In the genomic region with DNA sequence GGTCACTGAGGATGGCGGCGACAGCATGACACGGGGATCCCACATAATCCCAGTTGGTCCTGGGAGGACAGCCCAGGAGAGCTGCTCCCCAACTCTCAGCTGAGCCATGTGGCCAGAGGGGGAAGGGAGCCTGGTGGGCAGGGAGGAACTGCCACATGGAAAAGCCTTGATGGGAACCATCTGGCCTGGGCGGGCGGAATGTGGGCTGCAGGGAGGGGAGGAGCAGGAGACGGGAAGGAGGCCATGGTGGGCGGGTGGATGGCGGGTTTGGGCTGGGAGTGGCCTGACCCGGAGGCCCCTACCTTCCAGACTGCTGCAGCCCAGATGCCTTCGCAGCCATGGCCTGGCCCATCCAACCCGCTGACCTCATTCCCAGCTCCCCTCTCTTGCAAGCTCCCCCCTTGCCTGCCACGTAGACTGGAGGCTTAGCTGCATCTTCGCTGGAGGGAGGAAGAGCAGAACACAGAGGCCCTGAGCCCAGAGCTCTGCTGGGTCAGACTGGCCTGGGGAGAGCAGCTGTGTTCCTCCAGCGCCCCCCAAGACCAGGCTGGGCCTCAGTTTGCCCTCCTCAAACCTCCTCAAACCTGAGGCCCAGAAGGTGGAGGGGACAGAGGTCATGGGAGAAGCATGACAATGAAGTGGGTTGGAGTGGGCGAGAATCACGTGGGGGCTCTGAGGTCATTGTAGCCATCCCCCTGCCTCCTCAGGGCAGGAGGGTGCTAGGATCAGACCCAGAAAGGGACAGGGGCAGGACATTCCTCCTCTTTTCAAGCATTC, we compare ENCODE assay signal across 8 cellular contexts. TPM values are rescaled to one million over a fixed set of nuclear protein-coding genes. Genes with fewer than 3 reads are reported as not detected.
A peak's percentile ranks its signal among the peaks of the same experiment; 100 is the strongest.
DNase-seq lines count a peak whose midpoint lies in the region; ATAC-seq and TF ChIP-seq lines count a peak whose summit lies in the region.

No MANE protein-coding gene starts in this region.

- no peaks in the 10 kb centered on the region for H3K9me3 ChIP-seq in ascending aorta
- no peaks in the 10 kb centered on the region for H3K9me3 ChIP-seq in spleen

- H3K36me3 ChIP-seq in ascending aorta (no peaks in the 10 kb centered on the region), spleen (no peaks in the 10 kb centered on the region)

- no peak for TF ChIP-seq CTCF in ascending aorta (IDR thresholded peaks at IDR 0.05)
- no peak for TF ChIP-seq CTCF in spleen (IDR thresholded peaks at IDR 0.05 in 8 of 11, conservative IDR thresholded peaks at IDR 0.05 in 3 of 11)

- no peak for TF ChIP-seq POLR2A in spleen (IDR thresholded peaks at IDR 0.05)

- ATAC-seq in HG03354 (IDR thresholded peaks at IDR 0.05; ENCODE audit: poor library complexity, severe bottlenecking, unreplicated experiment): no peak
- no peak for ATAC-seq in GM21737 (IDR thresholded peaks at IDR 0.05; ENCODE audit: unreplicated experiment)

- DNase-seq in H4 (ENCODE audit: low spot score): peak; percentile 99
- peak; percentile 74 to 95 for DNase-seq in ascending aorta (ENCODE audit: low spot score in 2 of 2)
- peak; percentile 85 for DNase-seq in iPS-NIHi7 (ENCODE audit: extremely low spot score)
- DNase-seq in spleen: no peak
- DNase-seq in stimulated activated naive CD4-positive, alpha-beta T cell (lab: John Stamatoyannopoulos, UW): no peak
- no peak for DNase-seq in NAMALWA (ENCODE audit: low spot score)

- H3K27ac ChIP-seq in ascending aorta (peak overlapping the region; percentile 95 to 96), spleen (peak overlapping the region in 7 of 8 donors; percentile 54 to 78 (median 72))

- WGBS in spleen, 5 donors: 62 to 81% (median 66%) methylated on average over 14 to 16 of the region's 16 CpGs

- H3K4me1 ChIP-seq in ascending aorta (peaks cover 20 to 38% of the 10 kb centered on the region in 2 donors), spleen (peaks cover 0 to 74% (median 15%) of the 10 kb centered on the region in 6 donors)

- intact Hi-C loops in ascending aorta (cut with DNase I): loop anchor here (1.0 kb wide), 1 partner anchor 10 kb away; no protein-coding TSS in a partner anchor
- intact Hi-C loops in spleen (cut with DNase I; ENCODE audit: low total_unique reads): no loop called here

- H3K4me3 ChIP-seq in ascending aorta (peak overlapping the region in 1 of 2 donors; percentile 46), spleen (no peak overlapping the region)

- H3K27me3 ChIP-seq in ascending aorta (no peaks in the 10 kb centered on the region), spleen (replicated peaks in 1 of 7) (peaks cover 0 to 79% (median 4%) of the 10 kb centered on the region in 7 donors)

RNA-seq across cellular contexts. Expression of a gene that starts 8.2 kb away (rescaled TPM):
- total RNA-seq in H4 (2014; rRNA removed; shearing (Covaris generic)): 11.1 and 25.7 TPM in 2 replicates
- total RNA-seq in ascending aorta: 547 TPM
- total RNA-seq in spleen: 100 to 1,000 TPM in 2 of 7 donors, 10 to 100 TPM in 4, 1 to 10 TPM in 1; 7.4 to 458 (median 65.4) TPM
- polyA plus RNA-seq in spleen: 10 to 100 TPM in 2 of 3 donors, 1 to 10 TPM in 1; 7.1 to 24.0 (median 11.3) TPM

RNA-seq across cellular contexts. Expression of a gene that starts 43.9 kb away (rescaled TPM):
- total RNA-seq in H4 (2014; rRNA removed; shearing (Covaris generic)): 0.45 TPM in 1 of 2 replicates, not detected in the other
- total RNA-seq in ascending aorta (78.5 TPM), spleen (1 to 10 TPM in 6 of 7 donors, not detected in 1; 1.2 to 4.7 (median 2.7) TPM)
- polyA plus RNA-seq in spleen: 1 to 10 TPM; 3.7 to 5.9 (median 5.7) TPM

RNA-seq across cellular contexts. Expression of a gene that starts 59.2 kb away (rescaled TPM):
- total RNA-seq in H4 (2014; rRNA removed; shearing (Covaris generic)): 16.3 and 18.5 TPM in 2 replicates
- total RNA-seq in ascending aorta (63.5 TPM), spleen (100 to 1,000 TPM in 4 of 7 donors, 10 to 100 TPM in 3; 54.1 to 136 (median 112) TPM)
- polyA plus RNA-seq in spleen: 100 to 1,000 TPM in 1 of 3 donors, 10 to 100 TPM in 2; 30.0 to 105 (median 40.9) TPM

Comparison
In these comparisons a context has a peak if more than half of its experiments do, and no peak if none do; other contexts are left out.
1. DNase-seq: peak in H4 (single experiment), ascending aorta (2 of 2) and iPS-NIHi7 (single experiment); none in spleen (single experiment), stimulated activated naive CD4-positive, alpha-beta T cell (0 of 6) and NAMALWA (single experiment).
2. RNA of a gene that starts 43.9 kb away (total RNA-seq): 78.5 TPM in ascending aorta (single experiment); 1.2 to 4.7 TPM in spleen and 0.45 TPM in H4; every median in the first group is over 10 times any median in the second.